In the genomic region with DNA sequence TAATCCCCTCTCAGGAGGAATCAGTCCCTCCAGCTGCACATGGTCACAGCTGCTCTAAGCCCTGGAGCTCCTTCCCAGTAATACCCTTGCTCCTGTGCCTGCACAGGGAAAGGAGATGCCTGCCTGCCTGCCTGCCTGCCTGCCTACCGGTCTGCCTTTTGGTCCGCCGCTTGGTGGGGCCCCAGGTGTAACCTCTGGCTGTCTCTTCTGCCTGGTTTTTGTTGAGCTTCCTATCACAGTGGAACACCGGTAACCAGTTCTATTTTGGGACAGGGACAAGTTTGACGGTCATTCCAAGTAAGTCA, we compare ENCODE assay signal across 14 cellular contexts.
DNase-seq lines count a peak whose midpoint lies in the region; ATAC-seq and TF ChIP-seq lines count a peak whose summit lies in the region.
"Had no signal": no experiment of that assay in that cellular context is flagged by ENCODE, and none has a peak within 500 bp of the region (broad histone marks: within the 10 kb centered on the region; RNA-seq: fewer than 3 reads in every experiment).

No MANE protein-coding gene starts in this region.

- ATAC-seq in stimulated activated naive CD8-positive, alpha-beta T cell treated with anti-CD3 and anti-CD28 coated beads, Interleukin-15, Interleukin-2, amounts not matched to agents 100 U/mL and 50 U/mL, for 24 hours = no peak
- ATAC-seq in HG03135 (IDR thresholded peaks at IDR 0.05; ENCODE audit: unreplicated experiment) = no peak

- no TSS peak for BruUV-seq in OCI-LY7 (replicated peaks; lab: Mats Ljungman, UMichigan)

- H3K79me2 ChIP-seq in OCI-LY7 (ENCODE audit: insufficient read depth, low read depth, low read length) = no peaks in the 10 kb centered on the region

- no peaks in the 10 kb centered on the region for H4K20me1 ChIP-seq in OCI-LY7 (ENCODE audit: insufficient read depth, low read length)

- H3K4me3 ChIP-seq in OCI-LY7 (ENCODE audit: low read depth, low read length, poor library complexity, severe bottlenecking) (peak overlapping the region; percentile 56), endodermal cell (ENCODE audit: low read length) (no peak overlapping the region), transverse colon (no peak overlapping the region), adrenal gland (no peak overlapping the region)
- H3K4me3 ChIP-seq: GM23248 had no signal

- H3K9ac ChIP-seq in endodermal cell (ENCODE audit: extremely low read depth, low read length, poor library complexity, severe bottlenecking) = no peak overlapping the region
- H3K9ac ChIP-seq: GM23248 had no signal

- peak; percentile 59; the same call in 1 of the 2 replicates for TF ChIP-seq CTCF in OCI-LY7 (conservative IDR thresholded peaks at IDR 0.05; ENCODE audit: low read length)
- TF ChIP-seq CTCF in endodermal cell (conservative IDR thresholded peaks at IDR 0.05) = no peak
- no peak for TF ChIP-seq CTCF in transverse colon (IDR thresholded peaks at IDR 0.05)
- no peak for TF ChIP-seq CTCF in adrenal gland (IDR thresholded peaks at IDR 0.05)

- in situ Hi-C loops in transverse colon (cut with MboI; ENCODE audit: low pct_ligation_motif_present in 1 of 4, low pct_unique_long_range_greater_than_20kb in 1 of 4, low sequenced_read_pairs in 3 of 4) = no loop called here

- H3K9me3 Mint-ChIP-seq in stimulated activated naive CD8-positive, alpha-beta T cell treated with anti-CD3 and anti-CD28 coated beads, Interleukin-15, Interleukin-2, amounts not matched to agents 100 ng/mL and 50 ng/mL, for 24 hours = no peaks in the 10 kb centered on the region
- H3K9me3 Mint-ChIP-seq in endodermal cell = no peaks in the 10 kb centered on the region

- H3K36me3 Mint-ChIP-seq in stimulated activated naive CD8-positive, alpha-beta T cell treated with anti-CD3 and anti-CD28 coated beads, Interleukin-15, Interleukin-2, amounts not matched to agents 100 ng/mL and 50 ng/mL, for 24 hours (ENCODE audit: low read depth) = peaks cover 60% of the 10 kb centered on the region
- no peaks in the 10 kb centered on the region for H3K36me3 Mint-ChIP-seq in endodermal cell (ENCODE audit: low read depth)

- H3K27me3 Mint-ChIP-seq in stimulated activated naive CD8-positive, alpha-beta T cell treated with anti-CD3 and anti-CD28 coated beads, Interleukin-15, Interleukin-2, amounts not matched to agents 100 ng/mL and 50 ng/mL, for 24 hours = no peaks in the 10 kb centered on the region
- H3K27me3 Mint-ChIP-seq in endodermal cell (ENCODE audit: insufficient read depth) = no peaks in the 10 kb centered on the region

- H3K4me1 Mint-ChIP-seq in stimulated activated naive CD8-positive, alpha-beta T cell treated with anti-CD3 and anti-CD28 coated beads, Interleukin-15, Interleukin-2, amounts not matched to agents 100 ng/mL and 50 ng/mL, for 24 hours (ENCODE audit: low read depth) = peaks cover 75% of the 10 kb centered on the region
- H3K4me1 Mint-ChIP-seq in endodermal cell = peaks cover 72% of the 10 kb centered on the region

- no peak for DNase-seq in stimulated activated naive CD8-positive, alpha-beta T cell treated with anti-CD3 and anti-CD28 coated beads, Interleukin-15, Interleukin-2, amounts not matched to agents 100 U/mL and 50 U/mL, for 24 hours
- DNase-seq in OCI-LY7 (ENCODE audit: low spot score) (no peak), endodermal cell (peak; percentile 57), transverse colon (peak; percentile 20), kidney tubule cell (ENCODE audit: low spot score) (no peak), adrenal gland (no peak)
- DNase-seq: activated CD4-positive, alpha-beta T cell treated with anti-CD3 and anti-CD28 coated beads for 48 hours; amniotic stem cell; C1 segment of cervical spinal cord; cortex of kidney; GM23248 had no signal

- 83 to 90% methylated on average over 5 of the region's 5 CpGs for WGBS in endodermal cell (ENCODE audit: insufficient coverage in 1 of 2, insufficient read length in 1 of 2), 2 experiments
- 71% methylated on average over 5 of the region's 5 CpGs; no CpG with 5 or more reads in 1 of the 2 donors for WGBS in transverse colon (ENCODE audit: low coverage in 1 of 2), 2 donors
- 57 to 70% (median 66%) methylated on average over 5 of the region's 5 CpGs for WGBS in adrenal gland, 4 donors

- no peaks in the 10 kb centered on the region for H3K9me2 ChIP-seq in OCI-LY7 (ENCODE audit: insufficient read depth, low read length)

- CTCF ChIA-PET in OCI-LY7 (lab: Charles Lee; ENCODE audit: unreplicated experiment) = interaction anchor here (0.8 to 1.5 kb wide), 6 partner anchors 11 to 99 kb away, joined by 3 to 10 read pairs (median 5); no protein-coding TSS in a partner anchor

- H3K27me3 ChIP-seq in endodermal cell (ENCODE audit: control insufficient read depth, insufficient read depth, low read length, poor library complexity, severe bottlenecking) (no peaks in the 10 kb centered on the region), transverse colon (no peaks in the 10 kb centered on the region), adrenal gland (no peaks in the 10 kb centered on the region)

- TF ChIP-seq EP300 in transverse colon (IDR thresholded peaks at IDR 0.05; ENCODE audit: low read depth) = no peak

- H3K9me3 ChIP-seq in OCI-LY7 (ENCODE audit: low read length) = no peaks in the 10 kb centered on the region
- no peaks in the 10 kb centered on the region for H3K9me3 ChIP-seq in endodermal cell (ENCODE audit: control insufficient read depth, low read length)
- H3K9me3 ChIP-seq in transverse colon = no peaks in the 10 kb centered on the region
- H3K9me3 ChIP-seq in adrenal gland (replicated peaks in 1 of 3) = no peaks in the 10 kb centered on the region

- peak overlapping the region; percentile 69 for H3K4me2 ChIP-seq in OCI-LY7 (ENCODE audit: low read length)

- H3K27ac ChIP-seq in OCI-LY7 (ENCODE audit: low read depth, low read length, poor library complexity, severe bottlenecking) (peak overlapping the region; percentile 68), endodermal cell (ENCODE audit: low read depth, low read length) (no peak overlapping the region), transverse colon (peak overlapping the region in 3 of 4 donors; percentile 1 to 12 (median 10)), adrenal gland (no peak overlapping the region)
- H3K27ac ChIP-seq: GM23248 had no signal

- POLR2A ChIA-PET in OCI-LY7 (lab: Charles Lee) = interaction anchor here (0.7 to 3.3 kb wide), 16 partner anchors 11 to 467 kb away, joined by 3 to 20 read pairs (median 4); partner anchors contain the start of gene HAUS4

- H3K4me3 Mint-ChIP-seq in stimulated activated naive CD8-positive, alpha-beta T cell treated with anti-CD3 and anti-CD28 coated beads, Interleukin-15, Interleukin-2, amounts not matched to agents 100 ng/mL and 50 ng/mL, for 24 hours = peak overlapping the region; percentile 85
- no peak overlapping the region for H3K4me3 Mint-ChIP-seq in endodermal cell

- intact Hi-C loops in OCI-LY7 (cut with micrococcal nuclease; ENCODE audit: unreplicated experiment) = no loop called here
- intact Hi-C loops in transverse colon (cut with DNase I; ENCODE audit: low total_unique reads) = no loop called here
- intact Hi-C loops in adrenal gland (cut with DNase I) = no loop called here

- peak overlapping the region; percentile 99 for H3K27ac Mint-ChIP-seq in stimulated activated naive CD8-positive, alpha-beta T cell treated with anti-CD3 and anti-CD28 coated beads, Interleukin-15, Interleukin-2, amounts not matched to agents 100 ng/mL and 50 ng/mL, for 24 hours
- H3K27ac Mint-ChIP-seq in endodermal cell = no peak overlapping the region
- H3K27ac Mint-ChIP-seq: progenitor cell of endocrine pancreas had no signal

- H3K4me1 ChIP-seq in OCI-LY7 (ENCODE audit: insufficient read depth, low read length, poor library complexity, severe bottlenecking) = peaks cover 98% of the 10 kb centered on the region
- H3K4me1 ChIP-seq in endodermal cell (ENCODE audit: control insufficient read depth, insufficient read depth, low read length) = peaks cover 7% of the 10 kb centered on the region
- no peaks in the 10 kb centered on the region for H3K4me1 ChIP-seq in transverse colon
- H3K4me1 ChIP-seq in adrenal gland (replicated peaks in 1 of 2) = peaks cover 0 to 11% of the 10 kb centered on the region in 2 donors

- H2AFZ ChIP-seq in OCI-LY7 (ENCODE audit: low read length) = peak overlapping the region; percentile 62; the same call in 1 of the 2 replicates
- H2AFZ ChIP-seq: GM23248 had no signal

- TF ChIP-seq POLR2A in transverse colon (IDR thresholded peaks at IDR 0.05) (no peak), adrenal gland (IDR thresholded peaks at IDR 0.05) (no peak)

- H3K36me3 ChIP-seq in OCI-LY7 (ENCODE audit: insufficient read depth, low read length) = no peaks in the 10 kb centered on the region
- no peaks in the 10 kb centered on the region for H3K36me3 ChIP-seq in endodermal cell (ENCODE audit: control insufficient read depth, insufficient read depth, low read length)
- H3K36me3 ChIP-seq in transverse colon = no peaks in the 10 kb centered on the region
- no peaks in the 10 kb centered on the region for H3K36me3 ChIP-seq in adrenal gland (replicated peaks in 1 of 2)

Comparison
In these comparisons a context has a peak if more than half of its experiments do, and no peak if none do; other contexts are left out.
1. DNase-seq: peak in endodermal cell (single experiment) and transverse colon (single experiment); none in stimulated activated naive CD8-positive, alpha-beta T cell treated with anti-CD3 and anti-CD28 coated beads, Interleukin-15, Interleukin-2, amounts not matched to agents 100 U/mL and 50 U/mL, for 24 hours (single experiment), OCI-LY7 (single experiment), kidney tubule cell (single experiment) and adrenal gland (0 of 7).
2. H3K27ac ChIP-seq: peak in OCI-LY7 (single experiment) and transverse colon (3 of 4); none in endodermal cell (single experiment) and adrenal gland (0 of 5).